Comparison of ENCODE assay signal across 1 cellular context in the genomic region with DNA sequence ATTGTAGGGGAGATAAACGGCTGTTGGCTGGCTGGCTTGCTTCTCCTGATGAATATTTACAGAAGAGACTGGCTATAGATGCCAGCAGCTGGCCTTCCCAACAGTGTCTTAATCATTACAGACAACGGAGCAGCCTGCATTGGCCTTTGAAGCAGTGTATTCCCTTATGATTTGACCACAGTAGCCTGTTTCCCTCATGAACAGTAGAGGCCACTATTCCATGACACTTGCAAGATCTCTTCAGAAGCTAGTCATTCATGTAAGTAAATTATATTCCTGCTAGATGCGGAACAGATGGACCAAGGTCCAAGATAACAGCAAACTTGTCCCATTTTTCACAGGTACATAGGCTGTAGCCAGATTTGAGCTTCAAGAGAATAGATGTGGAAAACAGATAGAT.
TF ChIP-seq lines count a peak whose summit lies in the region.

No MANE protein-coding gene starts in this region.

TF ChIP-seq in SK-N-SH treated with all-trans-retinoic acid at 6 μM for 48 hours, 23 proteins besides CTCF, POLR2A, EP300 and RAD21 (continued from another document):
- TF ChIP-seq, protein P1, sequence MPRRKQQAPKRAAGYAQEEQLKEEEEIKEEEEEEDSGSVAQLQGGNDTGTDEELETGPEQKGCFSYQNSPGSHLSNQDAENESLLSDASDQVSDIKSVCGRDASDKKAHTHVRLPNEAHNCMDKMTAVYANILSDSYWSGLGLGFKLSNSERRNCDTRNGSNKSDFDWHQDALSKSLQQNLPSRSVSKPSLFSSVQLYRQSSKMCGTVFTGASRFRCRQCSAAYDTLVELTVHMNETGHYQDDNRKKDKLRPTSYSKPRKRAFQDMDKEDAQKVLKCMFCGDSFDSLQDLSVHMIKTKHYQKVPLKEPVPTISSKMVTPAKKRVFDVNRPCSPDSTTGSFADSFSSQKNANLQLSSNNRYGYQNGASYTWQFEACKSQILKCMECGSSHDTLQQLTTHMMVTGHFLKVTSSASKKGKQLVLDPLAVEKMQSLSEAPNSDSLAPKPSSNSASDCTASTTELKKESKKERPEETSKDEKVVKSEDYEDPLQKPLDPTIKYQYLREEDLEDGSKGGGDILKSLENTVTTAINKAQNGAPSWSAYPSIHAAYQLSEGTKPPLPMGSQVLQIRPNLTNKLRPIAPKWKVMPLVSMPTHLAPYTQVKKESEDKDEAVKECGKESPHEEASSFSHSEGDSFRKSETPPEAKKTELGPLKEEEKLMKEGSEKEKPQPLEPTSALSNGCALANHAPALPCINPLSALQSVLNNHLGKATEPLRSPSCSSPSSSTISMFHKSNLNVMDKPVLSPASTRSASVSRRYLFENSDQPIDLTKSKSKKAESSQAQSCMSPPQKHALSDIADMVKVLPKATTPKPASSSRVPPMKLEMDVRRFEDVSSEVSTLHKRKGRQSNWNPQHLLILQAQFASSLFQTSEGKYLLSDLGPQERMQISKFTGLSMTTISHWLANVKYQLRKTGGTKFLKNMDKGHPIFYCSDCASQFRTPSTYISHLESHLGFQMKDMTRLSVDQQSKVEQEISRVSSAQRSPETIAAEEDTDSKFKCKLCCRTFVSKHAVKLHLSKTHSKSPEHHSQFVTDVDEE (CRISPR knock-in tag; IDR thresholded peaks at IDR 0.05), result no peak
- TF ChIP-seq TOX (CRISPR knock-in tag; IDR thresholded peaks at IDR 0.05; ENCODE audit: borderline replicate concordance) (no peak), CSDC2 (CRISPR knock-in tag; IDR thresholded peaks at IDR 0.05) (no peak), ARNTL (CRISPR knock-in tag; IDR thresholded peaks at IDR 0.05; ENCODE audit: borderline replicate concordance, low read depth) (no peak), ZNF8 (CRISPR knock-in tag; IDR thresholded peaks at IDR 0.05) (no peak), ZFP30 (CRISPR knock-in tag; IDR thresholded peaks at IDR 0.05) (no peak), PPARA (CRISPR knock-in tag; IDR thresholded peaks at IDR 0.05; ENCODE audit: borderline replicate concordance) (no peak), ZC3H10 (CRISPR knock-in tag; IDR thresholded peaks at IDR 0.05) (no peak), OSR1 (CRISPR knock-in tag; IDR thresholded peaks at IDR 0.05) (no peak), TCF4 (CRISPR knock-in tag; IDR thresholded peaks at IDR 0.05; ENCODE audit: borderline replicate concordance) (no peak), BACH2 (CRISPR knock-in tag; IDR thresholded peaks at IDR 0.05; ENCODE audit: borderline replicate concordance) (no peak)
- TF ChIP-seq, protein P2, sequence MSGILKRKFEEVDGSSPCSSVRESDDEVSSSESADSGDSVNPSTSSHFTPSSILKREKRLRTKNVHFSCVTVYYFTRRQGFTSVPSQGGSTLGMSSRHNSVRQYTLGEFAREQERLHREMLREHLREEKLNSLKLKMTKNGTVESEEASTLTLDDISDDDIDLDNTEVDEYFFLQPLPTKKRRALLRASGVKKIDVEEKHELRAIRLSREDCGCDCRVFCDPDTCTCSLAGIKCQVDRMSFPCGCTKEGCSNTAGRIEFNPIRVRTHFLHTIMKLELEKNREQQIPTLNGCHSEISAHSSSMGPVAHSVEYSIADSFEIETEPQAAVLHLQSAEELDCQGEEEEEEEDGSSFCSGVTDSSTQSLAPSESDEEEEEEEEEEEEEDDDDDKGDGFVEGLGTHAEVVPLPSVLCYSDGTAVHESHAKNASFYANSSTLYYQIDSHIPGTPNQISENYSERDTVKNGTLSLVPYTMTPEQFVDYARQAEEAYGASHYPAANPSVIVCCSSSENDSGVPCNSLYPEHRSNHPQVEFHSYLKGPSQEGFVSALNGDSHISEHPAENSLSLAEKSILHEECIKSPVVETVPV (CRISPR knock-in tag; IDR thresholded peaks at IDR 0.05), result no peak
- TF ChIP-seq, protein P3, sequence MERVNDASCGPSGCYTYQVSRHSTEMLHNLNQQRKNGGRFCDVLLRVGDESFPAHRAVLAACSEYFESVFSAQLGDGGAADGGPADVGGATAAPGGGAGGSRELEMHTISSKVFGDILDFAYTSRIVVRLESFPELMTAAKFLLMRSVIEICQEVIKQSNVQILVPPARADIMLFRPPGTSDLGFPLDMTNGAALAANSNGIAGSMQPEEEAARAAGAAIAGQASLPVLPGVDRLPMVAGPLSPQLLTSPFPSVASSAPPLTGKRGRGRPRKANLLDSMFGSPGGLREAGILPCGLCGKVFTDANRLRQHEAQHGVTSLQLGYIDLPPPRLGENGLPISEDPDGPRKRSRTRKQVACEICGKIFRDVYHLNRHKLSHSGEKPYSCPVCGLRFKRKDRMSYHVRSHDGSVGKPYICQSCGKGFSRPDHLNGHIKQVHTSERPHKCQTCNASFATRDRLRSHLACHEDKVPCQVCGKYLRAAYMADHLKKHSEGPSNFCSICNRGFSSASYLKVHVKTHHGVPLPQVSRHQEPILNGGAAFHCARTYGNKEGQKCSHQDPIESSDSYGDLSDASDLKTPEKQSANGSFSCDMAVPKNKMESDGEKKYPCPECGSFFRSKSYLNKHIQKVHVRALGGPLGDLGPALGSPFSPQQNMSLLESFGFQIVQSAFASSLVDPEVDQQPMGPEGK (CRISPR knock-in tag; IDR thresholded peaks at IDR 0.05; ENCODE audit: borderline replicate concordance), result no peak
TF ChIP-seq in SK-N-SH treated with all-trans-retinoic acid at 6 μM for 48 hours: peak in this region for 0.
